11 cellular contexts compared by ENCODE assay signal in genomic region chr16:11604783-11605563, GRCh38. TPM values are rescaled to one million over a fixed set of nuclear protein-coding genes. Genes with fewer than 3 reads are reported as not detected.
A peak's percentile ranks its signal among the peaks of the same experiment; 100 is the strongest.
DNase-seq lines count a peak whose midpoint lies in the region; ATAC-seq and TF ChIP-seq lines count a peak whose summit lies in the region.
"Had no signal": no experiment of that assay in that cellular context is flagged by ENCODE, and none has a peak within 500 bp of the region (broad histone marks: within the 10 kb centered on the region; RNA-seq: fewer than 3 reads in every experiment).

No MANE protein-coding gene starts in this region.

- intact Hi-C loops in left lung (cut with DNase I) (no loop called here), gastrocnemius medialis (cut with DNase I; ENCODE audit: low total_unique reads) (no loop called here)

- ATAC-seq in esophagus mucosa (peak; percentile 25), left lung (peak; percentile 78), gastrocnemius medialis (peak in 1 of 2 donors; percentile 73)

- no peaks in the 10 kb centered on the region for H3K9me3 ChIP-seq in left lung
- no peaks in the 10 kb centered on the region for H3K9me3 ChIP-seq in gastrocnemius medialis
- H3K9me3 ChIP-seq in BE2C = no peaks in the 10 kb centered on the region

- TF ChIP-seq CTCF in left lung (IDR thresholded peaks at IDR 0.05) (no peak), gastrocnemius medialis (IDR thresholded peaks at IDR 0.05 in 4 of 5, conservative IDR thresholded peaks at IDR 0.05 in 1 of 5) (no peak), RWPE1 (conservative IDR thresholded peaks at IDR 0.05; ENCODE audit: low read depth) (no peak), BE2C (IDR thresholded peaks at IDR 0.05; ENCODE audit: low read depth, low read length) (no peak), GM10248 (IDR thresholded peaks at IDR 0.05; ENCODE audit: control extremely low read depth, extremely low read depth, low read depth, missing control alignments) (no peak)

- H3K4me3 ChIP-seq in left lung (no peak overlapping the region), gastrocnemius medialis (no peak overlapping the region), BE2C (ENCODE audit: low read depth, low read length) (no peak overlapping the region)

- no peaks in the 10 kb centered on the region for H3K27me3 ChIP-seq in left lung
- H3K27me3 ChIP-seq in gastrocnemius medialis = no peaks in the 10 kb centered on the region
- no peaks in the 10 kb centered on the region for H3K27me3 ChIP-seq in BE2C

- peak in 1 of 2 donors; percentile 27 for TF ChIP-seq POLR2A in gastrocnemius medialis (IDR thresholded peaks at IDR 0.05)

- CTCF ChIA-PET in RWPE1 (lab: Yijun Ruan, JAX) = no interaction called here
- CTCF ChIA-PET in GM10248 (lab: Yijun Ruan, JAX) = interaction anchor here (1.0 kb wide), 1 partner anchor 73 kb away, joined by 3 read pairs; no protein-coding TSS in a partner anchor

- DNase-seq in EH (ENCODE audit: low read depth) (peak; percentile 52), left lung (peak in 1 of 2 donors; percentile 72), gastrocnemius medialis (no peak), T1000 (lab: John Stamatoyannopoulos, UW) (no peak), RWPE1 (ENCODE audit: low spot score) (no peak), BE2C (no peak), GM10248 (ENCODE audit: extremely low spot score) (no peak)
- DNase-seq: activated T-cell treated with anti-CD3 and anti-CD28 coated beads, Interleukin-2, amount 50 U/mL, for 1 hour; KG1 had no signal

- POLR2A ChIA-PET in RWPE1 (lab: Yijun Ruan, JAX; ENCODE audit: low non-redundant PET) = no interaction called here
- POLR2A ChIA-PET in GM10248 (lab: Yijun Ruan, JAX) = interaction anchor here (0.6 kb wide), 1 partner anchor 15 kb away, joined by 3 read pairs; no protein-coding TSS in a partner anchor

- in situ Hi-C loops in gastrocnemius medialis (cut with MboI; ENCODE audit: low sequenced_read_pairs in 4 of 4) = no loop called here

- H3K36me3 ChIP-seq in left lung = no peaks in the 10 kb centered on the region
- no peaks in the 10 kb centered on the region for H3K36me3 ChIP-seq in gastrocnemius medialis
- no peaks in the 10 kb centered on the region for H3K36me3 ChIP-seq in BE2C

- H3K4me1 ChIP-seq in left lung (peaks cover 0 to 54% of the 10 kb centered on the region in 2 donors), gastrocnemius medialis (peaks cover 0 to 7% of the 10 kb centered on the region in 2 donors), BE2C (no peaks in the 10 kb centered on the region)

- H3K27ac ChIP-seq in left lung (peak overlapping the region; percentile 24 to 71), gastrocnemius medialis (peak overlapping the region in 3 of 4 donors; percentile 43 to 67 (median 51)), RWPE1 (no peak overlapping the region)
- H3K27ac ChIP-seq: VCaP had no signal

RNA-seq across cellular contexts. Expression of gene LITAF, which starts 18.3 kb away (rescaled TPM):
- total RNA-seq in esophagus mucosa (36.9 TPM), left lung (100 to 1,000 TPM; 125 to 277 TPM), gastrocnemius medialis (10 to 100 TPM; 11.2 to 30.1 (median 19.4) TPM)
- 7.6 TPM for polyA plus RNA-seq in BE2C (2012; ENCODE audit: insufficient read depth, insufficient read length, low read depth)
